In genomic region chrX:40154229-40154852, GRCh38 we compare ENCODE assay signal across 8 cellular contexts. TPM values are rescaled to one million over a fixed set of nuclear protein-coding genes. Genes with fewer than 3 reads are reported as not detected.
DNase-seq lines count a peak whose midpoint lies in the region; ATAC-seq and TF ChIP-seq lines count a peak whose summit lies in the region.

No MANE protein-coding gene starts in this region.

- no peak for ATAC-seq in activated CD8-positive, alpha-beta T cell treated with anti-CD3 and anti-CD28 coated beads, Interleukin-2, amount 10 ng/mL, durations not matched to agents 7 days and 5 days
- peak; percentile 31 for ATAC-seq in sciatic nerve
- no peak for ATAC-seq in HG02610 (IDR thresholded peaks at IDR 0.05; ENCODE audit: unreplicated experiment)

- H3K27ac Mint-ChIP-seq in activated CD8-positive, alpha-beta T cell treated with anti-CD3 and anti-CD28 coated beads, Interleukin-2, amount 10 ng/mL, durations not matched to agents 7 days and 5 days, result no peak overlapping the region

- H3K27me3 ChIP-seq in left ventricle myocardium inferior (ENCODE audit: low read depth), result no peaks in the 10 kb centered on the region

- intact Hi-C loops in left ventricle myocardium inferior (cut with micrococcal nuclease) (no loop called here), sciatic nerve (cut with DNase I) (no loop called here)

- POLR2A ChIA-PET in activated CD8-positive, alpha-beta T cell treated with anti-CD3 and anti-CD28 coated beads, Interleukin-2, amount 10 ng/mL, durations not matched to agents 7 days and 5 days (lab: Charles Lee), result interaction anchor here (2.5 to 2.8 kb wide), 2 partner anchors 49 to 56 kb away, joined by 9 to 31 read pairs; partner anchors contain the start of gene BCOR

- H3K4me1 ChIP-seq in left ventricle myocardium inferior, result peaks cover 39% of the 10 kb centered on the region

- peak overlapping the region; percentile 66 for H3K4me3 ChIP-seq in left ventricle myocardium inferior

- peak overlapping the region; percentile 75 for H3K4me3 Mint-ChIP-seq in activated CD8-positive, alpha-beta T cell treated with anti-CD3 and anti-CD28 coated beads, Interleukin-2, amount 10 ng/mL, durations not matched to agents 7 days and 5 days

- H3K27ac ChIP-seq in left ventricle myocardium inferior (replicated peaks), result peak overlapping the region; percentile 90

- TF ChIP-seq CTCF in left ventricle myocardium inferior (IDR thresholded peaks at IDR 0.05; ENCODE audit: borderline replicate concordance), result no peak

- H3K36me3 Mint-ChIP-seq in activated CD8-positive, alpha-beta T cell treated with anti-CD3 and anti-CD28 coated beads, Interleukin-2, amount 10 ng/mL, durations not matched to agents 7 days and 5 days (ENCODE audit: low read depth), result no peaks in the 10 kb centered on the region

- H3K9me3 ChIP-seq in left ventricle myocardium inferior (replicated peaks), result no peaks in the 10 kb centered on the region

- CTCF ChIA-PET in activated CD8-positive, alpha-beta T cell treated with anti-CD3 and anti-CD28 coated beads, Interleukin-2, amount 10 ng/mL, durations not matched to agents 7 days and 5 days (lab: Charles Lee), result no interaction called here

- peaks cover 23% of the 10 kb centered on the region for H3K4me1 Mint-ChIP-seq in activated CD8-positive, alpha-beta T cell treated with anti-CD3 and anti-CD28 coated beads, Interleukin-2, amount 10 ng/mL, durations not matched to agents 7 days and 5 days (ENCODE audit: low read depth)

- no peaks in the 10 kb centered on the region for H3K9me3 Mint-ChIP-seq in activated CD8-positive, alpha-beta T cell treated with anti-CD3 and anti-CD28 coated beads, Interleukin-2, amount 10 ng/mL, durations not matched to agents 7 days and 5 days (ENCODE audit: insufficient read depth)

- H3K27me3 Mint-ChIP-seq in activated CD8-positive, alpha-beta T cell treated with anti-CD3 and anti-CD28 coated beads, Interleukin-2, amount 10 ng/mL, durations not matched to agents 7 days and 5 days (ENCODE audit: low read depth), result no peaks in the 10 kb centered on the region

- DNase-seq in DMS 273 (lab: John Stamatoyannopoulos, UW; ENCODE audit: unreplicated experiment) (peak; percentile 86), DMS 273 treated with DMSO at 0.1 percent for 48 hours (lab: John Stamatoyannopoulos, UW) (no peak), NCI-H1694 (lab: John Stamatoyannopoulos, UW) (peak; percentile 85), left ventricle myocardium inferior (peak; percentile 46), sciatic nerve (ENCODE audit: low spot score) (no peak)
- no peak for DNase-seq in activated CD8-positive, alpha-beta T cell treated with anti-CD3 and anti-CD28 coated beads, Interleukin-2, amount 10 ng/mL, durations not matched to agents 7 days and 5 days
- no peak for DNase-seq in stimulated activated CD4-positive, alpha-beta T cell treated with anti-CD3 and anti-CD28 coated beads, Interleukin-4, amount 100 ng/mL, for 24 hours

- no peaks in the 10 kb centered on the region for H3K36me3 ChIP-seq in left ventricle myocardium inferior

RNA-seq across cellular contexts. Expression of gene BCOR, which starts 56.6 kb away (rescaled TPM):
- total RNA-seq in activated CD8-positive, alpha-beta T cell treated with anti-CD3 and anti-CD28 coated beads, Interleukin-2, amount 10 ng/mL, durations not matched to agents 7 days and 5 days, result 10 to 100 TPM; 41.5 to 45.5 TPM
- 15.1 TPM for total RNA-seq in left ventricle myocardium inferior
- 42.0 TPM for total RNA-seq in sciatic nerve

Comparison
In these comparisons a context has a peak if more than half of its experiments do, and no peak if none do; other contexts are left out.
1. DNase-seq: peak in DMS 273 (single experiment), NCI-H1694 (single experiment) and left ventricle myocardium inferior (single experiment); none in DMS 273 treated with DMSO at 0.1 percent for 48 hours (single experiment), activated CD8-positive, alpha-beta T cell treated with anti-CD3 and anti-CD28 coated beads, Interleukin-2, amount 10 ng/mL, durations not matched to agents 7 days and 5 days (single experiment), sciatic nerve (single experiment) and stimulated activated CD4-positive, alpha-beta T cell treated with anti-CD3 and anti-CD28 coated beads, Interleukin-4, amount 100 ng/mL, for 24 hours (single experiment).